34 cellular contexts compared by ENCODE assay signal in the genomic region with DNA sequence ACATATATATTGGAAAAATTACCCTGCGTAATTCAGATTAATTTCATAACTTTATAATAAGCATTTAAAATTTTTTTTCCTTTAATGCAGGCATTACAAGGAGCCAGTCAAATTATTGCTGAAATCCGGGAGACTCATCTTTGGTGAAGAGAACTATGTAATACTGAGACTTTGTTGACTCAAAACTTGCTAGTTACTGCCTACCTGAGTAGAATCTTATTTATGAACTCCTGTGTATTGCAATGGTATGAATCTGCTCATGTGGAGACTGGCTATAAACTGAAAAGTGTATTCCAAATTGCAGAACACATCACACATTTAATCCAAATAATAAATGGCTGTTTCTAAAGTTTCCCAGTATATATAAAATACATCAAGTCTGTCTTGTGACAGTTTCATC.
"Had no signal": no experiment of that assay in that cellular context is flagged by ENCODE, and none has a peak within 500 bp of the region (broad histone marks: within the 10 kb centered on the region; RNA-seq: fewer than 3 reads in every experiment).

No MANE protein-coding gene starts in this region.

- H3K4me3 Mint-ChIP-seq: activated B cell treated with CpG ODN at 0.5 μM for 24 hours; activated CD4-positive, alpha-beta T cell treated with anti-CD3 and anti-CD28 coated beads, Interleukin-2, amount 10 ng/mL, durations not matched to agents 7 days and 5 days; activated CD8-positive, alpha-beta memory T cell treated with anti-CD3 and anti-CD28 coated beads, Interleukin-2, amount 10 ng/mL, durations not matched to agents 7 days and 5 days; activated naive CD4-positive, alpha-beta T cell treated with anti-CD3 and anti-CD28 coated beads for 36 hours; activated naive CD8-positive, alpha-beta T cell treated with anti-CD3 and anti-CD28 coated beads, Interleukin-2, amount 50 U/mL, for 24 hours; activated T-cell treated with anti-CD3 and anti-CD28 coated beads, Interleukin-2, amount 50 U/mL, for 4 hours; effector memory CD8-positive, alpha-beta T cell; T-helper 17 cell; T-helper 2 cell treated with Interferon-gamma antibody and Interleukin-4, amounts not matched to agents 5 μg/mL and 100 μg/mL, for 36 hours had no signal

- H3K27me3 ChIP-seq: adrenal gland, body of pancreas, esophagus muscularis mucosa, foreskin keratinocyte, gastrocnemius medialis, heart left ventricle had no signal

- H3K4me1 ChIP-seq: adrenal gland, body of pancreas, esophagus muscularis mucosa, foreskin keratinocyte, gastrocnemius medialis had no signal

- H3K27ac Mint-ChIP-seq: activated B cell treated with CpG ODN at 0.5 μM for 24 hours; activated CD4-positive, alpha-beta T cell treated with anti-CD3 and anti-CD28 coated beads, Interleukin-2, amount 10 ng/mL, durations not matched to agents 7 days and 5 days; activated CD8-positive, alpha-beta memory T cell treated with anti-CD3 and anti-CD28 coated beads, Interleukin-2, amount 10 ng/mL, durations not matched to agents 7 days and 5 days; activated naive CD4-positive, alpha-beta T cell treated with anti-CD3 and anti-CD28 coated beads for 36 hours; activated naive CD4-positive, alpha-beta T cell treated with anti-CD3 and anti-CD28 coated beads, Interleukin-2, amount 50 U/mL, for 72 hours; activated naive CD8-positive, alpha-beta T cell treated with anti-CD3 and anti-CD28 coated beads, Interleukin-2, amount 50 U/mL, for 24 hours; effector memory CD8-positive, alpha-beta T cell; T-helper 17 cell; T-helper 2 cell treated with Interferon-gamma antibody and Interleukin-4, amounts not matched to agents 5 μg/mL and 100 μg/mL, for 36 hours had no signal

- H3K27ac ChIP-seq: adrenal gland, body of pancreas, esophagus muscularis mucosa, foreskin keratinocyte, gastrocnemius medialis, WERI-Rb-1 had no signal

- ATAC-seq: activated CD8-positive, alpha-beta memory T cell treated with anti-CD3 and anti-CD28 coated beads, Interleukin-2, amount 10 ng/mL, durations not matched to agents 7 days and 5 days; activated naive CD8-positive, alpha-beta T cell treated with anti-CD3 and anti-CD28 coated beads, Interleukin-2, amount 50 U/mL, for 24 hours; activated T-cell treated with anti-CD3 and anti-CD28 coated beads, Interleukin-2, amount 50 U/mL, for 4 hours; body of pancreas; effector memory CD8-positive, alpha-beta T cell; foreskin keratinocyte; gastrocnemius medialis; heart left ventricle; T-helper 17 cell had no signal

- DNase-seq: activated B cell treated with CpG ODN at 0.5 μM for 24 hours; activated CD4-positive, alpha-beta T cell treated with anti-CD3 and anti-CD28 coated beads for 4 hours; activated CD4-positive, alpha-beta T cell treated with anti-CD3 and anti-CD28 coated beads, Interleukin-2, amount 10 ng/mL, durations not matched to agents 7 days and 5 days; activated CD4-positive, alpha-beta T cell treated with anti-CD3 and anti-CD28 coated beads, Interleukin-2, amount 50 U/mL, for 4 hours; activated CD4-positive, CD25-positive, alpha-beta regulatory T cell treated with anti-CD3 and anti-CD28 coated beads, Interleukin-2, amount 50 U/mL, for 72 hours; activated CD8-positive, alpha-beta memory T cell treated with anti-CD3 and anti-CD28 coated beads, Interleukin-2, amount 10 ng/mL, durations not matched to agents 7 days and 5 days; activated CD8-positive, alpha-beta memory T cell treated with anti-CD3 and anti-CD28 coated beads, Interleukin-2, amount 50 U/mL, for 4 hours; activated effector memory CD4-positive, alpha-beta T cell treated with Interleukin-2 at 50 U/mL for 16 hours; activated gamma-delta T cell treated with Interleukin-2 at 50 U/mL for 16 hours; activated naive CD4-positive, alpha-beta T cell treated with anti-CD3 and anti-CD28 coated beads for 36 hours; activated naive CD8-positive, alpha-beta T cell treated with anti-CD3 and anti-CD28 coated beads, Interleukin-2, amount 50 U/mL, for 24 hours; activated T-cell treated with anti-CD3 and anti-CD28 coated beads, Interleukin-2, amount 50 U/mL, for 4 hours; adrenal gland; amygdala; aorta; body of pancreas; caudate nucleus; cortex of kidney; dermis blood vessel endothelial cell; effector CD4-positive, alpha-beta T cell; effector memory CD8-positive, alpha-beta T cell; erythroblast; foreskin keratinocyte; gastrocnemius medialis; glutamatergic neuron; heart left ventricle; hypothalamus; T-helper 1 cell; T-helper 17 cell; T1000; WERI-Rb-1 had no signal

- H3K4me1 Mint-ChIP-seq: activated B cell treated with CpG ODN at 0.5 μM for 24 hours; activated CD8-positive, alpha-beta memory T cell treated with anti-CD3 and anti-CD28 coated beads, Interleukin-2, amount 10 ng/mL, durations not matched to agents 7 days and 5 days had no signal

- H3K9me3 ChIP-seq: adrenal gland, body of pancreas, esophagus muscularis mucosa, gastrocnemius medialis, heart left ventricle had no signal

- H3K4me3 ChIP-seq: adrenal gland, body of pancreas, esophagus muscularis mucosa, gastrocnemius medialis, heart left ventricle had no signal

- H3K9me3 Mint-ChIP-seq: activated B cell treated with CpG ODN at 0.5 μM for 24 hours; activated CD4-positive, alpha-beta T cell treated with anti-CD3 and anti-CD28 coated beads, Interleukin-2, amount 10 ng/mL, durations not matched to agents 7 days and 5 days; activated naive CD4-positive, alpha-beta T cell treated with anti-CD3 and anti-CD28 coated beads for 36 hours; activated naive CD4-positive, alpha-beta T cell treated with anti-CD3 and anti-CD28 coated beads, Interleukin-2, amount 50 U/mL, for 72 hours; activated naive CD8-positive, alpha-beta T cell treated with anti-CD3 and anti-CD28 coated beads, Interleukin-2, amount 50 U/mL, for 24 hours; activated T-cell treated with anti-CD3 and anti-CD28 coated beads, Interleukin-2, amount 50 U/mL, for 4 hours; effector memory CD8-positive, alpha-beta T cell; T-helper 2 cell treated with Interferon-gamma antibody and Interleukin-4, amounts not matched to agents 5 μg/mL and 100 μg/mL, for 36 hours had no signal

- H3K27me3 Mint-ChIP-seq: activated B cell treated with CpG ODN at 0.5 μM for 24 hours; activated CD4-positive, alpha-beta T cell treated with anti-CD3 and anti-CD28 coated beads, Interleukin-2, amount 10 ng/mL, durations not matched to agents 7 days and 5 days; activated CD8-positive, alpha-beta memory T cell treated with anti-CD3 and anti-CD28 coated beads, Interleukin-2, amount 10 ng/mL, durations not matched to agents 7 days and 5 days; activated naive CD8-positive, alpha-beta T cell treated with anti-CD3 and anti-CD28 coated beads, Interleukin-2, amount 50 U/mL, for 24 hours; effector memory CD8-positive, alpha-beta T cell; T-helper 17 cell had no signal
